Comparison of ENCODE assay signal across 8 cellular contexts in genomic region chr19:12052571-12053169, GRCh38. TPM values are rescaled to one million over a fixed set of nuclear protein-coding genes. Genes with fewer than 3 reads are reported as not detected.
DNase-seq lines count a peak whose midpoint lies in the region; ATAC-seq and TF ChIP-seq lines count a peak whose summit lies in the region.

TSS of gene ZNF878 (minus strand) at chr19:12052961. CDS start at chr19:12052801, 160 bp downstream.

- POLR2A ChIA-PET in CD8-positive, alpha-beta memory T cell (lab: Charles Lee) = interaction anchor here (0.6 kb wide), 1 partner anchor 13 kb away, joined by 5 read pairs; no protein-coding TSS in a partner anchor
- POLR2A ChIA-PET in PC-9 (lab: Charles Lee; ENCODE audit: unreplicated experiment) = interaction anchor here (0.7 kb wide), 1 partner anchor 165 kb away, joined by 6 read pairs; the partner anchor contains the start of gene ZNF69

- peaks cover 9 to 18% of the 10 kb centered on the region in 2 donors for H3K27me3 Mint-ChIP-seq in CD8-positive, alpha-beta memory T cell
- H3K27me3 Mint-ChIP-seq in activated naive CD4-positive, alpha-beta T cell treated with anti-CD3 and anti-CD28 coated beads for 36 hours (ENCODE audit: low read depth) = peaks cover 19% of the 10 kb centered on the region
- H3K27me3 Mint-ChIP-seq in neural crest cell (ENCODE audit: low read depth) = peaks cover 17% of the 10 kb centered on the region

- peak; percentile 12 to 54 (median 35) for DNase-seq in CD8-positive, alpha-beta memory T cell
- peak; percentile 68 for DNase-seq in HPDE6-E6E7 (ENCODE audit: extremely low spot score)
- peak in 1 of 2 experiments; percentile 86 for DNase-seq in PC-9
- DNase-seq in activated naive CD4-positive, alpha-beta T cell treated with anti-CD3 and anti-CD28 coated beads for 36 hours = peak; percentile 80
- DNase-seq in germinal center (ENCODE audit: low spot score) = peak; percentile 75
- peak; percentile 92 for DNase-seq in neural crest cell (ENCODE audit: low read depth, low spot score)
- DNase-seq in thyroid gland = peak; percentile 99

- peak; percentile 96 for ATAC-seq in GM19455 (IDR thresholded peaks at IDR 0.05; ENCODE audit: unreplicated experiment)

- CTCF ChIA-PET in CD8-positive, alpha-beta memory T cell (lab: Charles Lee) = interaction anchor here (0.9 to 1.5 kb wide), 3 partner anchors 9 to 255 kb away, joined by 3 read pairs; no protein-coding TSS in a partner anchor
- CTCF ChIA-PET in PC-9 (lab: Charles Lee) = interaction anchor here (0.7 to 1.4 kb wide), 3 partner anchors 13 to 239 kb away, joined by 4 to 11 read pairs (median 7); no protein-coding TSS in a partner anchor
- CTCF ChIA-PET in activated naive CD4-positive, alpha-beta T cell treated with anti-CD3 and anti-CD28 coated beads for 36 hours (lab: Charles Lee) = interaction anchor here (0.6 to 2.3 kb wide), 5 partner anchors 77 to 255 kb away, joined by 3 to 8 read pairs (median 3); partner anchors contain the start of genes ZNF491 and ZNF763

- peak in 1 of 2 donors; percentile 100 for TF ChIP-seq POLR2A in thyroid gland (IDR thresholded peaks at IDR 0.05)

- H3K27ac Mint-ChIP-seq in CD8-positive, alpha-beta memory T cell = peak within 1 kb of the TSS in 4 of 8 donors; percentile 15 to 75 (median 44)
- H3K27ac Mint-ChIP-seq in activated naive CD4-positive, alpha-beta T cell treated with anti-CD3 and anti-CD28 coated beads for 36 hours = no peak within 1 kb of the TSS
- H3K27ac Mint-ChIP-seq in neural crest cell (ENCODE audit: unreplicated experiment) = peak within 1 kb of the TSS; percentile 84

- no peak for TF ChIP-seq CTCF in PC-9 (conservative IDR thresholded peaks at IDR 0.05)
- peak; percentile 37 for TF ChIP-seq CTCF in neural crest cell (conservative IDR thresholded peaks at IDR 0.05)
- TF ChIP-seq CTCF in thyroid gland (IDR thresholded peaks at IDR 0.05) = peak in 2 of 6 experiments; percentile 27 to 33

- H3K9me2 ChIP-seq in PC-9 (ENCODE audit: insufficient read depth) = no peaks in the 10 kb centered on the region

- H3K4me3 Mint-ChIP-seq in CD8-positive, alpha-beta memory T cell = peak within 1 kb of the TSS; percentile 84 to 90 (median 86)
- H3K4me3 Mint-ChIP-seq in activated naive CD4-positive, alpha-beta T cell treated with anti-CD3 and anti-CD28 coated beads for 36 hours = peak within 1 kb of the TSS; percentile 80
- peak within 1 kb of the TSS; percentile 96 for H3K4me3 Mint-ChIP-seq in neural crest cell

- peak within 1 kb of the TSS; percentile 40 for H3K4me2 ChIP-seq in PC-9

- no peak within 1 kb of the TSS; the same call in 1 of the 2 replicates for H2AFZ ChIP-seq in PC-9

- no peaks in the 10 kb centered on the region for H3F3A ChIP-seq in PC-9 (ENCODE audit: insufficient read depth, low read depth)

- H3K9me3 ChIP-seq in CD8-positive, alpha-beta memory T cell (ENCODE audit: low read length) = no peaks in the 10 kb centered on the region
- H3K9me3 ChIP-seq in PC-9 (ENCODE audit: insufficient read depth, low read depth) = peaks cover 4% of the 10 kb centered on the region
- no peaks in the 10 kb centered on the region for H3K9me3 ChIP-seq in thyroid gland

- peak within 1 kb of the TSS; percentile 54 for H3K4me3 ChIP-seq in CD8-positive, alpha-beta memory T cell (ENCODE audit: low read length)
- peak within 1 kb of the TSS; percentile 43 for H3K4me3 ChIP-seq in PC-9
- peak within 1 kb of the TSS; percentile 22 to 60 (median 45) for H3K4me3 ChIP-seq in thyroid gland (replicated peaks in 1 of 3)

- H3K36me3 Mint-ChIP-seq in CD8-positive, alpha-beta memory T cell = peaks cover 0 to 4% (median 2%) of the 10 kb centered on the region in 3 donors
- peaks cover 5% of the 10 kb centered on the region for H3K36me3 Mint-ChIP-seq in activated naive CD4-positive, alpha-beta T cell treated with anti-CD3 and anti-CD28 coated beads for 36 hours (ENCODE audit: low read depth)
- peaks cover 13% of the 10 kb centered on the region for H3K36me3 Mint-ChIP-seq in neural crest cell (ENCODE audit: low read depth)

- H3K9me3 Mint-ChIP-seq in CD8-positive, alpha-beta memory T cell = peaks cover 0 to 24% (median 7%) of the 10 kb centered on the region in 5 donors
- peaks cover 4% of the 10 kb centered on the region for H3K9me3 Mint-ChIP-seq in activated naive CD4-positive, alpha-beta T cell treated with anti-CD3 and anti-CD28 coated beads for 36 hours
- H3K9me3 Mint-ChIP-seq in neural crest cell = peaks cover 5% of the 10 kb centered on the region

- H3K79me2 ChIP-seq in PC-9 (ENCODE audit: low read depth) = no peaks in the 10 kb centered on the region

- H4K20me1 ChIP-seq in PC-9 (ENCODE audit: insufficient read depth) = no peaks in the 10 kb centered on the region

- no peaks in the 10 kb centered on the region for H3K36me3 ChIP-seq in CD8-positive, alpha-beta memory T cell (ENCODE audit: insufficient read depth, low read length)
- no peaks in the 10 kb centered on the region for H3K36me3 ChIP-seq in PC-9 (ENCODE audit: low read depth)
- H3K36me3 ChIP-seq in thyroid gland = no peaks in the 10 kb centered on the region

- H3K4me1 Mint-ChIP-seq in CD8-positive, alpha-beta memory T cell = peaks cover 13 to 17% (median 16%) of the 10 kb centered on the region in 3 donors
- peaks cover 9% of the 10 kb centered on the region for H3K4me1 Mint-ChIP-seq in activated naive CD4-positive, alpha-beta T cell treated with anti-CD3 and anti-CD28 coated beads for 36 hours (ENCODE audit: low read depth)
- peaks cover 16% of the 10 kb centered on the region for H3K4me1 Mint-ChIP-seq in neural crest cell

- H3K4me1 ChIP-seq in CD8-positive, alpha-beta memory T cell (ENCODE audit: insufficient read depth, low read length) = no peaks in the 10 kb centered on the region
- H3K4me1 ChIP-seq in PC-9 (replicated peaks; ENCODE audit: insufficient read depth) = no peaks in the 10 kb centered on the region
- H3K4me1 ChIP-seq in thyroid gland = peaks cover 6 to 8% of the 10 kb centered on the region in 2 donors

- WGBS in thyroid gland, 2 donors = 0 to 1% methylated on average over 13 to 21 of the region's 39 CpGs

- intact Hi-C loops in PC-9 (cut with micrococcal nuclease; ENCODE audit: unreplicated experiment) (loop anchor here (10.0 kb wide), 2 partner anchors 502 to 612 kb away; partner anchors contain the start of genes MAN2B1, WDR83 and ZNF564), thyroid gland (cut with DNase I) (loop anchor here (10.0 kb wide), 1 partner anchor 88 kb away; the partner anchor contains the start of gene ZNF763)
- intact Hi-C loops in activated naive CD4-positive, alpha-beta T cell treated with anti-CD3 and anti-CD28 coated beads for 36 hours (cut with micrococcal nuclease) = loop anchor here (1.0 to 2.0 kb wide), 5 partner anchors 52 to 256 kb away; no protein-coding TSS in a partner anchor

- H3K27me3 ChIP-seq in CD8-positive, alpha-beta memory T cell (ENCODE audit: insufficient read depth, low read length, poor library complexity, severe bottlenecking) = no peaks in the 10 kb centered on the region
- H3K27me3 ChIP-seq in PC-9 (ENCODE audit: insufficient read depth, low read depth) = no peaks in the 10 kb centered on the region
- H3K27me3 ChIP-seq in thyroid gland = no peaks in the 10 kb centered on the region

- no peak within 1 kb of the TSS for H3K27ac ChIP-seq in CD8-positive, alpha-beta memory T cell (ENCODE audit: low read depth, low read length)
- H3K27ac ChIP-seq in PC-9 (no peak within 1 kb of the TSS), thyroid gland (peak within 1 kb of the TSS; percentile 49 to 73 (median 54))

- TSS peak; percentile 78 for BruUV-seq in PC-9 (replicated peaks; lab: Mats Ljungman, UMichigan)

RNA-seq across cellular contexts. Expression of gene ZNF878, which starts in this region (rescaled TPM):
- total RNA-seq in CD8-positive, alpha-beta memory T cell = under 1 TPM; 0.55 to 0.72 TPM
- polyA plus RNA-seq in CD8-positive, alpha-beta memory T cell = 0.12 TPM
- total RNA-seq in PC-9 (2021) (0.33 and 0.46 TPM in 2 replicates), neural crest cell (2.1 and 2.5 TPM in 2 replicates), thyroid gland (under 1 TPM; 0.22 to 0.67 (median 0.33) TPM)
- under 1 TPM; 0.38 to 0.49 TPM for total RNA-seq in activated naive CD4-positive, alpha-beta T cell treated with anti-CD3 and anti-CD28 coated beads for 36 hours

Comparison
In these comparisons a context has a peak if more than half of its experiments do, and no peak if none do; other contexts are left out.
1. Peak in DNase-seq and H3K4me3 ChIP-seq in CD8-positive, alpha-beta memory T cell; RNA of the gene not detected or under 1 TPM.
2. Peak in DNase-seq in activated naive CD4-positive, alpha-beta T cell treated with anti-CD3 and anti-CD28 coated beads for 36 hours; RNA of the gene not detected or under 1 TPM.
3. Peak in DNase-seq, H3K4me3 ChIP-seq and H3K27ac ChIP-seq in thyroid gland; RNA of the gene not detected or under 1 TPM.